Comparison of ENCODE assay signal across 26 cellular contexts in the genomic region with DNA sequence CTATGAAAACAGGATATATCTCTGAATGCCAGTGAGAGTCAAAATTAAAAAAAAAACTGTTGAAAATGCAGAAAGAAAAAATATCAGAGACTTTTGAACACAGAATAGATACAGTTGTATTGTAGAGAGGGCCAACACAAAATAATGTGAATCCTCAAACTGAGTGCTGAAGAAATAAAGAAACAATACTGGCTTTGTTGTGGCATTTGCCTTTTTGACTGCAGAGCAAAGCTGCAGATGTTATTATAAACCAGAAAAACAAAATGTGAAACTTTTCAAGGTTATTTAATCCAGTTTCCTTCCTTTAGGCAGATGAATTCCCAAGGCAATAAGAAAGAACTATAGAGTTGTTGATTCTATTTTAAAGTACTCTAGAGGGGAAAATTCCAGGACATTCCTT.
"Had no signal": no experiment of that assay in that cellular context is flagged by ENCODE, and none has a peak within 500 bp of the region (broad histone marks: within the 10 kb centered on the region; RNA-seq: fewer than 3 reads in every experiment).

No MANE protein-coding gene starts in this region.

- H3K36me3 Mint-ChIP-seq: activated naive CD8-positive, alpha-beta T cell treated with anti-CD3 and anti-CD28 coated beads, Interleukin-2, amount 10 ng/mL, durations not matched to agents 7 days and 5 days; memory B cell had no signal

- H3K9me3 Mint-ChIP-seq: activated CD4-positive, alpha-beta memory T cell treated with anti-CD3 and anti-CD28 coated beads, Interleukin-2, amount 10 ng/mL, durations not matched to agents 7 days and 5 days; activated CD4-positive, alpha-beta T cell treated with anti-CD3 and anti-CD28 coated beads, Interleukin-2, amount 10 ng/mL, durations not matched to agents 24 days and 14 days; activated naive CD8-positive, alpha-beta T cell treated with anti-CD3 and anti-CD28 coated beads, Interleukin-2, amount 10 ng/mL, durations not matched to agents 7 days and 5 days; nephron progenitor cell had no signal

- H3K4me1 Mint-ChIP-seq: activated CD4-positive, alpha-beta memory T cell treated with anti-CD3 and anti-CD28 coated beads, Interleukin-2, amount 10 ng/mL, durations not matched to agents 7 days and 5 days; activated CD4-positive, alpha-beta T cell treated with anti-CD3 and anti-CD28 coated beads, Interleukin-2, amount 10 ng/mL, durations not matched to agents 24 days and 14 days; activated naive CD8-positive, alpha-beta T cell treated with anti-CD3 and anti-CD28 coated beads, Interleukin-2, amount 10 ng/mL, durations not matched to agents 7 days and 5 days; memory B cell; T-helper 17 cell had no signal

- H3K4me3 Mint-ChIP-seq: activated CD4-positive, alpha-beta memory T cell treated with anti-CD3 and anti-CD28 coated beads, Interleukin-2, amount 10 ng/mL, durations not matched to agents 7 days and 5 days; activated CD4-positive, alpha-beta T cell treated with anti-CD3 and anti-CD28 coated beads, Interleukin-2, amount 10 ng/mL, durations not matched to agents 24 days and 14 days; activated naive CD4-positive, alpha-beta T cell treated with anti-CD3 and anti-CD28 coated beads for 36 hours; activated naive CD8-positive, alpha-beta T cell treated with anti-CD3 and anti-CD28 coated beads, Interleukin-2, amount 10 ng/mL, durations not matched to agents 7 days and 5 days; activated T-cell treated with anti-CD3 and anti-CD28 coated beads, Interleukin-2, amount 50 U/mL, for 72 hours; memory B cell; nephron progenitor cell; T-helper 17 cell had no signal

- H3K27me3 Mint-ChIP-seq: activated CD4-positive, alpha-beta memory T cell treated with anti-CD3 and anti-CD28 coated beads, Interleukin-2, amount 10 ng/mL, durations not matched to agents 7 days and 5 days; activated CD4-positive, alpha-beta T cell treated with anti-CD3 and anti-CD28 coated beads, Interleukin-2, amount 10 ng/mL, durations not matched to agents 24 days and 14 days; activated naive CD8-positive, alpha-beta T cell treated with anti-CD3 and anti-CD28 coated beads, Interleukin-2, amount 10 ng/mL, durations not matched to agents 7 days and 5 days; memory B cell; T-helper 17 cell had no signal

- H3K27ac Mint-ChIP-seq: activated CD4-positive, alpha-beta memory T cell treated with anti-CD3 and anti-CD28 coated beads, Interleukin-2, amount 10 ng/mL, durations not matched to agents 7 days and 5 days; activated CD4-positive, alpha-beta T cell treated with anti-CD3 and anti-CD28 coated beads, Interleukin-2, amount 10 ng/mL, durations not matched to agents 24 days and 14 days; activated naive CD4-positive, alpha-beta T cell treated with anti-CD3 and anti-CD28 coated beads for 36 hours; activated naive CD8-positive, alpha-beta T cell treated with anti-CD3 and anti-CD28 coated beads, Interleukin-2, amount 10 ng/mL, durations not matched to agents 7 days and 5 days; memory B cell; nephron progenitor cell; T-helper 17 cell had no signal

- ATAC-seq: activated T-cell treated with anti-CD3 and anti-CD28 coated beads, Interleukin-2, amount 50 U/mL, for 72 hours; body of pancreas; esophagus mucosa; gastrocnemius medialis; left cardiac atrium; mucosa of descending colon; T-helper 17 cell had no signal

- H3K27ac ChIP-seq: body of pancreas, cardiac muscle cell, gastrocnemius medialis, tibial nerve, uterus had no signal

- DNase-seq: activated CD4-positive, alpha-beta memory T cell treated with anti-CD3 and anti-CD28 coated beads, Interleukin-2, amount 10 ng/mL, durations not matched to agents 7 days and 5 days; activated CD4-positive, alpha-beta T cell treated with anti-CD3 and anti-CD28 coated beads, Interleukin-2, amount 10 ng/mL, durations not matched to agents 24 days and 14 days; activated effector memory CD4-positive, alpha-beta T cell treated with Interleukin-2 at 50 U/mL for 16 hours; activated naive CD4-positive, alpha-beta T cell treated with anti-CD3 and anti-CD28 coated beads for 36 hours; activated naive CD8-positive, alpha-beta T cell treated with anti-CD3 and anti-CD28 coated beads, Interleukin-2, amount 10 ng/mL, durations not matched to agents 7 days and 5 days; activated T-cell treated with anti-CD3 and anti-CD28 coated beads, Interleukin-2, amount 50 U/mL, for 72 hours; amygdala; body of pancreas; dermis blood vessel endothelial cell; effector memory CD4-positive, alpha-beta T cell; gastrocnemius medialis; left cardiac atrium; mucosa of descending colon; nephron progenitor cell; nucleus accumbens; retina; spleen; stimulated activated CD4-positive, alpha-beta T cell treated with anti-CD3 and anti-CD28 coated beads, Interleukin-4, amount 100 ng/mL, for 1 hour; stimulated activated naive CD4-positive, alpha-beta T cell; SW 1271; T-helper 17 cell; uterus had no signal
